In the genomic region with DNA sequence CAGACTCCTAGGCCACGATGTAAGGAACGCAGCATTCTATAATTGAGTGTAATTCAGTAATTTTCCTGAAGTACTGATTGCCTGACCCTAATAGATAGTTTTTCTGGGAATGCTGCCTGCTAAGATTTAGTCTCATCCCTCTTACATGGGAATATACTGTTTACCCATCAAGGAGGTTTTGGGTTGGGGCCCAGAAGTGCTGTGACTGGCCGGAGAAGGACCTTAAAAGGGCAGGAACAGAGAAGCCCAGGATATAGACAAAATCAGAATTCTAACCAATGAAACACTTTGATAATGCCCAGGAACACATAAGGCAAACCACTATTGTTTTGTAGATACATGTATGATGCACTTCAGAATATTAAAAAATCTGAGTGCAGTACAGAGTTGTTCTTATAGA, we compare ENCODE assay signal across 22 cellular contexts.
"Had no signal": no experiment of that assay in that cellular context is flagged by ENCODE, and none has a peak within 500 bp of the region (broad histone marks: within the 10 kb centered on the region; RNA-seq: fewer than 3 reads in every experiment).

No MANE protein-coding gene starts in this region.

- DNase-seq: heart right ventricle; islet precursor cell; lower lobe of right lung; mammary epithelial cell; mesenchymal stem cell; naive thymus-derived CD8-positive, alpha-beta T cell; nucleus accumbens; retina; small intestine; spleen; stimulated activated CD4-positive, alpha-beta T cell treated with anti-CD3 and anti-CD28 coated beads, Interleukin-4, amount 100 ng/mL, for 24 hours; stimulated activated naive CD4-positive, alpha-beta T cell; tibial artery; uterus had no signal

- ATAC-seq: left lung; lower lobe of right lung; naive thymus-derived CD8-positive, alpha-beta T cell; right cardiac atrium; sciatic nerve; stimulated activated effector memory CD8-positive, alpha-beta T cell treated with anti-CD3 and anti-CD28 coated beads, Interleukin-12 subunit alpha, Interleukin-12 subunit beta, amount 100 ng/mL, for 72 hours had no signal

- H3K4me3 ChIP-seq: heart right ventricle, hepatocyte, left lung, lower lobe of right lung, spleen, suprapubic skin, thoracic aorta, tibial artery, uterus had no signal

- H3K9ac ChIP-seq: parathyroid adenoma had no signal

- H3K4me1 ChIP-seq: heart right ventricle, left lung, lower lobe of right lung, parathyroid adenoma, spleen, suprapubic skin, tibial artery, uterus had no signal

- H3K27me3 ChIP-seq: heart right ventricle, hepatocyte, left lung, spleen, suprapubic skin, tibial artery, uterus had no signal

- H3K27ac ChIP-seq: heart right ventricle, hepatocyte, left lung, lower lobe of right lung, parathyroid adenoma, spleen, suprapubic skin, thoracic aorta, tibial artery, uterus had no signal

- H3K36me3 ChIP-seq: heart right ventricle, left lung, lower lobe of right lung, spleen, suprapubic skin, thoracic aorta, tibial artery, uterus had no signal
